ENCODE assay signal across 1 cellular context in the genomic region with DNA sequence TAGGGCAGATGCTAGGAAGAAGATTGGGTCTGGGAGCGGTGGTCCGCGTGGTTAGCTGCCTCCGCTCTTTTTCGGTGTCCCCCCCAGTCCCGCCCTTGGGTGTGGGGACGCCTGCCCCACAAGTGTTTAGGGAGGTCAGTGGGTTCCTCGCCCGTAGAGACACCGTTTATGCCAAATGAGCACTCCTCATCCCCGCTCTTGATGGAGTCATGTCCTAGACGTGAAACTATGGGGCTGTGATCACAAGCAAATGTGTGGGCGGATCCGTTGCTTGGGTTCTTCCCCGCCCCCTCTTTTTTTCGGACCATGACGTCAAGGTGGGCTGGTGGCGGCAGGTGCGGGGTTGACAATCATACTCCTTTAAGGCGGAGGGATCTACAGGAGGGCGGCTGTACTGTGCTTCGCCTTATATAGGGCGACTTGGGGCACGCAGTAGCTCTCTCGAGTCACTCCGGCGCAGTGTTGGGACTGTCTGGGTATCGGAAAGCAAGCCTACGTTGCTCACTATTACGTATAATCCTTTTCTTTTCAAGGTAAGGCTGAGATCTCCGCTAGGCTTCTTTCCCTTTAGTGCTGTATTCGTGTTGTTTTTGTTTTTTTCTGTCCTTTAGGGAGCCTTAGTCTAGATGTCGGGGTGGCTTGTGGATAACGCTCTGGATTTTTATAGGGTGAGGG.
TF ChIP-seq lines count a peak whose summit lies in the region.

A gene (plus strand): TSS at position 439 of the 675 bp plus-strand sequence. CDS start 1,529 bp downstream, outside the sequence.

TF ChIP-seq in HepG2, 621 proteins besides CTCF, POLR2A, EP300 and RAD21 (continued from another document and continues in another):
- TF ChIP-seq, protein P1, sequence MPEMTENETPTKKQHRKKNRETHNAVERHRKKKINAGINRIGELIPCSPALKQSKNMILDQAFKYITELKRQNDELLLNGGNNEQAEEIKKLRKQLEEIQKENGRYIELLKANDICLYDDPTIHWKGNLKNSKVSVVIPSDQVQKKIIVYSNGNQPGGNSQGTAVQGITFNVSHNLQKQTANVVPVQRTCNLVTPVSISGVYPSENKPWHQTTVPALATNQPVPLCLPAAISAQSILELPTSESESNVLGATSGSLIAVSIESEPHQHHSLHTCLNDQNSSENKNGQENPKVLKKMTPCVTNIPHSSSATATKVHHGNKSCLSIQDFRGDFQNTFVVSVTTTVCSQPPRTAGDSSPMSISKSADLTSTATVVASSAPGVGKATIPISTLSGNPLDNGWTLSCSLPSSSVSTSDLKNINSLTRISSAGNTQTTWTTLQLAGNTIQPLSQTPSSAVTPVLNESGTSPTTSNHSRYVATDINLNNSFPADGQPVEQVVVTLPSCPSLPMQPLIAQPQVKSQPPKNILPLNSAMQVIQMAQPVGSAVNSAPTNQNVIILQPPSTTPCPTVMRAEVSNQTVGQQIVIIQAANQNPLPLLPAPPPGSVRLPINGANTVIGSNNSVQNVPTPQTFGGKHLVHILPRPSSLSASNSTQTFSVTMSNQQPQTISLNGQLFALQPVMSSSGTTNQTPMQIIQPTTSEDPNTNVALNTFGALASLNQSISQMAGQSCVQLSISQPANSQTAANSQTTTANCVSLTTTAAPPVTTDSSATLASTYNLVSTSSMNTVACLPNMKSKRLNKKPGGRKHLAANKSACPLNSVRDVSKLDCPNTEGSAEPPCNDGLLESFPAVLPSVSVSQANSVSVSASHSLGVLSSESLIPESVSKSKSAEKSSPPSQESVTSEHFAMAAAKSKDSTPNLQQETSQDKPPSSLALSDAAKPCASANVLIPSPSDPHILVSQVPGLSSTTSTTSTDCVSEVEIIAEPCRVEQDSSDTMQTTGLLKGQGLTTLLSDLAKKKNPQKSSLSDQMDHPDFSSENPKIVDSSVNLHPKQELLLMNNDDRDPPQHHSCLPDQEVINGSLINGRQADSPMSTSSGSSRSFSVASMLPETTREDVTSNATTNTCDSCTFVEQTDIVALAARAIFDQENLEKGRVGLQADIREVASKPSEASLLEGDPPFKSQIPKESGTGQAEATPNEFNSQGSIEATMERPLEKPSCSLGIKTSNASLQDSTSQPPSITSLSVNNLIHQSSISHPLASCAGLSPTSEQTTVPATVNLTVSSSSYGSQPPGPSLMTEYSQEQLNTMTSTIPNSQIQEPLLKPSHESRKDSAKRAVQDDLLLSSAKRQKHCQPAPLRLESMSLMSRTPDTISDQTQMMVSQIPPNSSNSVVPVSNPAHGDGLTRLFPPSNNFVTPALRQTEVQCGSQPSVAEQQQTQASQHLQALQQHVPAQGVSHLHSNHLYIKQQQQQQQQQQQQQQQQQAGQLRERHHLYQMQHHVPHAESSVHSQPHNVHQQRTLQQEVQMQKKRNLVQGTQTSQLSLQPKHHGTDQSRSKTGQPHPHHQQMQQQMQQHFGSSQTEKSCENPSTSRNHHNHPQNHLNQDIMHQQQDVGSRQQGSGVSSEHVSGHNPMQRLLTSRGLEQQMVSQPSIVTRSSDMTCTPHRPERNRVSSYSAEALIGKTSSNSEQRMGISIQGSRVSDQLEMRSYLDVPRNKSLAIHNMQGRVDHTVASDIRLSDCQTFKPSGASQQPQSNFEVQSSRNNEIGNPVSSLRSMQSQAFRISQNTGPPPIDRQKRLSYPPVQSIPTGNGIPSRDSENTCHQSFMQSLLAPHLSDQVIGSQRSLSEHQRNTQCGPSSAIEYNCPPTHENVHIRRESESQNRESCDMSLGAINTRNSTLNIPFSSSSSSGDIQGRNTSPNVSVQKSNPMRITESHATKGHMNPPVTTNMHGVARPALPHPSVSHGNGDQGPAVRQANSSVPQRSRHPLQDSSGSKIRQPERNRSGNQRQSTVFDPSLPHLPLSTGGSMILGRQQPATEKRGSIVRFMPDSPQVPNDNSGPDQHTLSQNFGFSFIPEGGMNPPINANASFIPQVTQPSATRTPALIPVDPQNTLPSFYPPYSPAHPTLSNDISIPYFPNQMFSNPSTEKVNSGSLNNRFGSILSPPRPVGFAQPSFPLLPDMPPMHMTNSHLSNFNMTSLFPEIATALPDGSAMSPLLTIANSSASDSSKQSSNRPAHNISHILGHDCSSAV (CRISPR knock-in tag; IDR thresholded peaks at IDR 0.05; ENCODE audit: borderline replicate concordance): no peak; the same call in 1 of the 2 replicates
- TF ChIP-seq, protein P2, sequence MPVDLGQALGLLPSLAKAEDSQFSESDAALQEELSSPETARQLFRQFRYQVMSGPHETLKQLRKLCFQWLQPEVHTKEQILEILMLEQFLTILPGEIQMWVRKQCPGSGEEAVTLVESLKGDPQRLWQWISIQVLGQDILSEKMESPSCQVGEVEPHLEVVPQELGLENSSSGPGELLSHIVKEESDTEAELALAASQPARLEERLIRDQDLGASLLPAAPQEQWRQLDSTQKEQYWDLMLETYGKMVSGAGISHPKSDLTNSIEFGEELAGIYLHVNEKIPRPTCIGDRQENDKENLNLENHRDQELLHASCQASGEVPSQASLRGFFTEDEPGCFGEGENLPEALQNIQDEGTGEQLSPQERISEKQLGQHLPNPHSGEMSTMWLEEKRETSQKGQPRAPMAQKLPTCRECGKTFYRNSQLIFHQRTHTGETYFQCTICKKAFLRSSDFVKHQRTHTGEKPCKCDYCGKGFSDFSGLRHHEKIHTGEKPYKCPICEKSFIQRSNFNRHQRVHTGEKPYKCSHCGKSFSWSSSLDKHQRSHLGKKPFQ (CRISPR knock-in tag; IDR thresholded peaks at IDR 0.05; ENCODE audit: insufficient replicate concordance): no peak
- TF ChIP-seq REPIN1 (CRISPR knock-in tag; IDR thresholded peaks at IDR 0.05; ENCODE audit: borderline replicate concordance, low read depth): peak; percentile 80
- TF ChIP-seq, protein P3, sequence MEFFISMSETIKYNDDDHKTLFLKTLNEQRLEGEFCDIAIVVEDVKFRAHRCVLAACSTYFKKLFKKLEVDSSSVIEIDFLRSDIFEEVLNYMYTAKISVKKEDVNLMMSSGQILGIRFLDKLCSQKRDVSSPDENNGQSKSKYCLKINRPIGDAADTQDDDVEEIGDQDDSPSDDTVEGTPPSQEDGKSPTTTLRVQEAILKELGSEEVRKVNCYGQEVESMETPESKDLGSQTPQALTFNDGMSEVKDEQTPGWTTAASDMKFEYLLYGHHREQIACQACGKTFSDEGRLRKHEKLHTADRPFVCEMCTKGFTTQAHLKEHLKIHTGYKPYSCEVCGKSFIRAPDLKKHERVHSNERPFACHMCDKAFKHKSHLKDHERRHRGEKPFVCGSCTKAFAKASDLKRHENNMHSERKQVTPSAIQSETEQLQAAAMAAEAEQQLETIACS (CRISPR knock-in tag; IDR thresholded peaks at IDR 0.05): peak; percentile 63
- TF ChIP-seq HOXD1 (CRISPR knock-in tag; IDR thresholded peaks at IDR 0.05): peak; percentile 96
- TF ChIP-seq BHLHE40 (IDR thresholded peaks at IDR 0.05; ENCODE audit: low read length): peak; percentile 68
- 0 out of 2 replicates have a peak, but pooled peaks have one; percentile 25 for TF ChIP-seq KLF15 (CRISPR knock-in tag; IDR thresholded peaks at IDR 0.05; ENCODE audit: borderline replicate concordance)
- TF ChIP-seq MAF1 (CRISPR knock-in tag; IDR thresholded peaks at IDR 0.05; ENCODE audit: borderline replicate concordance): peak; percentile 78; the same call in 1 of the 2 replicates
- TF ChIP-seq RORA (CRISPR knock-in tag; IDR thresholded peaks at IDR 0.05): no peak
- 0 out of 2 replicates have a peak, but pooled peaks have one; percentile 80 for TF ChIP-seq ZNF138 (CRISPR knock-in tag; IDR thresholded peaks at IDR 0.05; ENCODE audit: low read depth)
- TF ChIP-seq, protein P4, sequence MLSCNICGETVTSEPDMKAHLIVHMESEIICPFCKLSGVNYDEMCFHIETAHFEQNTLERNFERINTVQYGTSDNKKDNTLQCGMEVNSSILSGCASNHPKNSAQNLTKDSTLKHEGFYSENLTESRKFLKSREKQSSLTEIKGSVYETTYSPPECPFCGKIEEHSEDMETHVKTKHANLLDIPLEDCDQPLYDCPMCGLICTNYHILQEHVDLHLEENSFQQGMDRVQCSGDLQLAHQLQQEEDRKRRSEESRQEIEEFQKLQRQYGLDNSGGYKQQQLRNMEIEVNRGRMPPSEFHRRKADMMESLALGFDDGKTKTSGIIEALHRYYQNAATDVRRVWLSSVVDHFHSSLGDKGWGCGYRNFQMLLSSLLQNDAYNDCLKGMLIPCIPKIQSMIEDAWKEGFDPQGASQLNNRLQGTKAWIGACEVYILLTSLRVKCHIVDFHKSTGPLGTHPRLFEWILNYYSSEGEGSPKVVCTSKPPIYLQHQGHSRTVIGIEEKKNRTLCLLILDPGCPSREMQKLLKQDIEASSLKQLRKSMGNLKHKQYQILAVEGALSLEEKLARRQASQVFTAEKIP (CRISPR knock-in tag; IDR thresholded peaks at IDR 0.05; ENCODE audit: borderline replicate concordance): no peak
- TF ChIP-seq ZNF230 (CRISPR knock-in tag; IDR thresholded peaks at IDR 0.05): 0 out of 2 replicates have a peak, but pooled peaks have one; percentile 59
- TF ChIP-seq, protein P5, sequence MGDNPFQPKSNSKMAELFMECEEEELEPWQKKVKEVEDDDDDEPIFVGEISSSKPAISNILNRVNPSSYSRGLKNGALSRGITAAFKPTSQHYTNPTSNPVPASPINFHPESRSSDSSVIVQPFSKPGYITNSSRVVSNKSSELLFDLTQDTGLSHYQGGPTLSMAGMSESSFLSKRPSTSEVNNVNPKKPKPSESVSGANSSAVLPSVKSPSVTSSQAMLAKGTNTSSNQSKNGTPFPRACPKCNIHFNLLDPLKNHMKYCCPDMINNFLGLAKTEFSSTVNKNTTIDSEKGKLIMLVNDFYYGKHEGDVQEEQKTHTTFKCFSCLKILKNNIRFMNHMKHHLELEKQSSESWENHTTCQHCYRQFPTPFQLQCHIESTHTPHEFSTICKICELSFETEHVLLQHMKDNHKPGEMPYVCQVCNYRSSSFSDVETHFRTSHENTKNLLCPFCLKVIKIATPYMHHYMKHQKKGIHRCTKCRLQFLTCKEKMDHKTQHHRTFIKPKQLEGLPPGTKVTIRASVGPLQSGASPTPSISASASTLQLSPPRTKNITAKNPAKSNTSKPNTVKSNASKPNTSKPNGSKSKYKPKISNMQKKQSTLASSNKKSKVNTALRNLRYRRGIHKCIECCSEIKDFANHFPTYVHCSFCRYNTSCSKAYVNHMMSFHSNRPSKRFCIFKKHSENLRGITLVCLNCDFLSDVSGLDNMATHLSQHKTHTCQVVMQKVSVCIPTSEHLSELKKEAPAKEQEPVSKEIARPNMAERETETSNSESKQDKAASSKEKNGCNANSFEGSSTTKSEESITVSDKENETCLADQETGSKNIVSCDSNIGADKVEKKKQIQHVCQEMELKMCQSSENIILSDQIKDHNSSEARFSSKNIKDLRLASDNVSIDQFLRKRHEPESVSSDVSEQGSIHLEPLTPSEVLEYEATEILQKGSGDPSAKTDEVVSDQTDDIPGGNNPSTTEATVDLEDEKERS (CRISPR knock-in tag; IDR thresholded peaks at IDR 0.05): no peak
- no peak for TF ChIP-seq MYNN (CRISPR knock-in tag; IDR thresholded peaks at IDR 0.05; ENCODE audit: low read depth)
- no peak for TF ChIP-seq NR2F6 (IDR thresholded peaks at IDR 0.05)
- no peak for TF ChIP-seq NR2F6 (CRISPR knock-in tag; IDR thresholded peaks at IDR 0.05)
- TF ChIP-seq SAFB2 (CRISPR knock-in tag; IDR thresholded peaks at IDR 0.05; ENCODE audit: borderline replicate concordance, low read depth): peak; percentile 42; the same call in 1 of the 2 replicates
- no peak for TF ChIP-seq SOX13 (IDR thresholded peaks at IDR 0.05)
- peak in 1 of 2 experiments; percentile 62; a peak in 2 of 4 replicates for TF ChIP-seq SOX13 (CRISPR knock-in tag; conservative IDR thresholded peaks at IDR 0.05 in 1 of 2, IDR thresholded peaks at IDR 0.05 in 1 of 2)
- TF ChIP-seq ZNF773 (CRISPR knock-in tag; IDR thresholded peaks at IDR 0.05; ENCODE audit: borderline replicate concordance): peak; percentile 97
- TF ChIP-seq ZNF749 (CRISPR knock-in tag; IDR thresholded peaks at IDR 0.05; ENCODE audit: borderline replicate concordance): peak; percentile 62
- peak; percentile 54 for TF ChIP-seq U2AF1 (optimal IDR thresholded peaks at IDR 0.05; ENCODE audit: low read depth, low read length)
- TF ChIP-seq KLF16 (CRISPR knock-in tag; IDR thresholded peaks at IDR 0.05): peak; percentile 24 to 89; a peak in 2 of 4 replicates
- peak; percentile 29; the same call in 1 of the 2 replicates for TF ChIP-seq RFX3 (CRISPR knock-in tag; IDR thresholded peaks at IDR 0.05)
- TF ChIP-seq, protein P6, sequence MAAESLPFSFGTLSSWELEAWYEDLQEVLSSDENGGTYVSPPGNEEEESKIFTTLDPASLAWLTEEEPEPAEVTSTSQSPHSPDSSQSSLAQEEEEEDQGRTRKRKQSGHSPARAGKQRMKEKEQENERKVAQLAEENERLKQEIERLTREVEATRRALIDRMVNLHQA (CRISPR knock-in tag; IDR thresholded peaks at IDR 0.05): no peak
- TF ChIP-seq, protein P7, sequence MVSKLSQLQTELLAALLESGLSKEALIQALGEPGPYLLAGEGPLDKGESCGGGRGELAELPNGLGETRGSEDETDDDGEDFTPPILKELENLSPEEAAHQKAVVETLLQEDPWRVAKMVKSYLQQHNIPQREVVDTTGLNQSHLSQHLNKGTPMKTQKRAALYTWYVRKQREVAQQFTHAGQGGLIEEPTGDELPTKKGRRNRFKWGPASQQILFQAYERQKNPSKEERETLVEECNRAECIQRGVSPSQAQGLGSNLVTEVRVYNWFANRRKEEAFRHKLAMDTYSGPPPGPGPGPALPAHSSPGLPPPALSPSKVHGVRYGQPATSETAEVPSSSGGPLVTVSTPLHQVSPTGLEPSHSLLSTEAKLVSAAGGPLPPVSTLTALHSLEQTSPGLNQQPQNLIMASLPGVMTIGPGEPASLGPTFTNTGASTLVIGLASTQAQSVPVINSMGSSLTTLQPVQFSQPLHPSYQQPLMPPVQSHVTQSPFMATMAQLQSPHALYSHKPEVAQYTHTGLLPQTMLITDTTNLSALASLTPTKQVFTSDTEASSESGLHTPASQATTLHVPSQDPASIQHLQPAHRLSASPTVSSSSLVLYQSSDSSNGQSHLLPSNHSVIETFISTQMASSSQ (IDR thresholded peaks at IDR 0.05; ENCODE audit: low read depth): no peak
- TF ChIP-seq, protein P7 (CRISPR knock-in tag; IDR thresholded peaks at IDR 0.05; ENCODE audit: borderline replicate concordance): 0 out of 2 replicates have a peak, but pooled peaks have one; percentile 16
